1 cellular context compared by ENCODE assay signal in the genomic region with DNA sequence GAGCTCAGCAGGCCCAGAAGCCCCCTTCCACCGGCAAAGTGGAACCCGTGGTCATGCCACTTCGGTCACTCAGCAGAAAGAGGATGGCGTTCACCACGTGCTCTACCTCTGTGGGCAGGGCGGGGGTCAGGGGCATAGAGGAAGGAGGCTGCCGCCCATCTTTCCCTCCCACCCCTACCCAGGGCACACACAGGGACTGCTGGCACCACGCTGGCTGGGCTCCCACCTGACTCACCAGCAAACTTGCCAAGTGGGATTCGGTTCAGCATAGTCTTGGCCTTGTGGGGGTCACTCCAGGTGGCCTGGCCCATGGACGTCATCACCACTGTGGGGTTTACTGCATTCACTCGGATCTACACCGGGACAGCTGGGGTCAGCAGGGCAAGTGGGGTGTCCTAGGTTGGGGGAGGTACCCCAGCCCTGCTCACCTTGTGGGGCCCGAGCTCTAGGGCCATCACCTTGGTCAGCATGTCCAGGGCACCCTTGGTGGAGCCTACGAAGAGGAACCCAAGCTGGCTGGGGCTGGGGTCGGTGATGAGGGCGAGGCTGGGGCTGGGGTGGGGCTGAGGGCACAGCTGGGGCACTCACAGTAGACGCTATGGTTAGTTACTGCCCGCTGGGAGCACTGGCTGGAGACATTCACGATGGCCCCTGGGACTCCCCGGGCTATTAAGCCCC.
TF ChIP-seq lines count a peak whose summit lies in the region.

No MANE protein-coding gene starts in this region.

TF ChIP-seq in HepG2, 621 proteins besides CTCF, POLR2A, EP300 and RAD21:
- TF ChIP-seq REL (CRISPR knock-in tag; conservative IDR thresholded peaks at IDR 0.05) (peak; percentile 52; the same call in 1 of the 2 replicates), TMF1 (CRISPR knock-in tag; IDR thresholded peaks at IDR 0.05; ENCODE audit: low read depth) (no peak), EED (CRISPR knock-in tag; IDR thresholded peaks at IDR 0.05) (0 out of 2 replicates have a peak, but pooled peaks have one; percentile 63), AGO2 (optimal IDR thresholded peaks at IDR 0.05; ENCODE audit: low read depth, low read length) (peak; percentile 82), ZNF3 (CRISPR knock-in tag; IDR thresholded peaks at IDR 0.05) (no peak), HHEX (CRISPR knock-in tag; IDR thresholded peaks at IDR 0.05) (no peak), NR1H2 (CRISPR knock-in tag; IDR thresholded peaks at IDR 0.05; ENCODE audit: borderline replicate concordance, low read depth) (no peak), NFIB (CRISPR knock-in tag; IDR thresholded peaks at IDR 0.05; ENCODE audit: borderline replicate concordance) (peak; percentile 67; the same call in 1 of the 2 replicates), GMEB1 (CRISPR knock-in tag; IDR thresholded peaks at IDR 0.05; ENCODE audit: borderline replicate concordance) (no peak), SIX1 (CRISPR knock-in tag; IDR thresholded peaks at IDR 0.05; ENCODE audit: borderline replicate concordance) (no peak), ZNF776 (CRISPR knock-in tag; IDR thresholded peaks at IDR 0.05) (peak; percentile 24; the same call in 1 of the 2 replicates), SP2 (CRISPR knock-in tag; IDR thresholded peaks at IDR 0.05) (0 out of 2 replicates have a peak, but pooled peaks have one; percentile 27), RFXANK (CRISPR knock-in tag; IDR thresholded peaks at IDR 0.05) (no peak), ZNF280B (CRISPR knock-in tag; IDR thresholded peaks at IDR 0.05; ENCODE audit: borderline replicate concordance) (no peak), BRD4 (CRISPR knock-in tag; IDR thresholded peaks at IDR 0.05) (0 out of 2 replicates have a peak, but pooled peaks have one; percentile 40), ZNF225 (CRISPR knock-in tag; IDR thresholded peaks at IDR 0.05) (0 out of 2 replicates have a peak, but pooled peaks have one; percentile 32), ZNF75D (CRISPR knock-in tag; IDR thresholded peaks at IDR 0.05; ENCODE audit: borderline replicate concordance) (no peak), ZNF143 (CRISPR knock-in tag; IDR thresholded peaks at IDR 0.05) (peak; percentile 8; the same call in 1 of the 2 replicates), ZBTB4 (CRISPR knock-in tag; IDR thresholded peaks at IDR 0.05; ENCODE audit: borderline replicate concordance) (0 out of 2 replicates have a peak, but pooled peaks have one; percentile 8), CHCHD3 (CRISPR knock-in tag; IDR thresholded peaks at IDR 0.05) (no peak), MTA1 (CRISPR knock-in tag; IDR thresholded peaks at IDR 0.05; ENCODE audit: borderline replicate concordance) (peak; percentile 44; the same call in 1 of the 2 replicates), ZC3H13 (CRISPR knock-in tag; IDR thresholded peaks at IDR 0.05) (peak; percentile 43; the same call in 1 of the 2 replicates)
- TF ChIP-seq, protein P1, sequence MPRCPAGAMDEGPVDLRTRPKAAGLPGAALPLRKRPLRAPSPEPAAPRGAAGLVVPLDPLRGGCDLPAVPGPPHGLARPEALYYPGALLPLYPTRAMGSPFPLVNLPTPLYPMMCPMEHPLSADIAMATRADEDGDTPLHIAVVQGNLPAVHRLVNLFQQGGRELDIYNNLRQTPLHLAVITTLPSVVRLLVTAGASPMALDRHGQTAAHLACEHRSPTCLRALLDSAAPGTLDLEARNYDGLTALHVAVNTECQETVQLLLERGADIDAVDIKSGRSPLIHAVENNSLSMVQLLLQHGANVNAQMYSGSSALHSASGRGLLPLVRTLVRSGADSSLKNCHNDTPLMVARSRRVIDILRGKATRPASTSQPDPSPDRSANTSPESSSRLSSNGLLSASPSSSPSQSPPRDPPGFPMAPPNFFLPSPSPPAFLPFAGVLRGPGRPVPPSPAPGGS (CRISPR knock-in tag; IDR thresholded peaks at IDR 0.05): 0 out of 2 replicates have a peak, but pooled peaks have one; percentile 3
